In genomic region chr17:39623356-39623950, GRCh38 we compare ENCODE assay signal across 1 cellular context.
TF ChIP-seq lines count a peak whose summit lies in the region.

No MANE protein-coding gene starts in this region.

TF ChIP-seq in GM12878, 131 proteins besides CTCF, POLR2A, EP300 and RAD21 (continues in another document):
- TF ChIP-seq FOXK2 (IDR thresholded peaks at IDR 0.05) (no peak), PAX8 (IDR thresholded peaks at IDR 0.05) (no peak), ESRRA (IDR thresholded peaks at IDR 0.05; ENCODE audit: low read length) (0 out of 2 replicates have a peak, but pooled peaks have one; percentile 61), POU2F2 (IDR thresholded peaks at IDR 0.05; ENCODE audit: borderline replicate concordance, low read depth, low read length) (no peak), MEF2B (IDR thresholded peaks at IDR 0.05; ENCODE audit: partially characterized antibody, poor library complexity, severe bottlenecking) (no peak), BHLHE40 (IDR thresholded peaks at IDR 0.05; ENCODE audit: borderline replicate concordance in 1 of 2, low read depth in 2 of 2, low read length in 1 of 2) (peak; percentile 52 to 65; a peak in 2 of 4 replicates), BCL11A (IDR thresholded peaks at IDR 0.05; ENCODE audit: low read depth, low read length) (no peak), YBX1 (IDR thresholded peaks at IDR 0.05) (no peak), IKZF1 (conservative IDR thresholded peaks at IDR 0.05) (peak; percentile 50; the same call in 1 of the 2 replicates), ZNF687 (IDR thresholded peaks at IDR 0.05) (no peak), CEBPB (IDR thresholded peaks at IDR 0.05; ENCODE audit: borderline replicate concordance in 1 of 2, low read depth in 2 of 2, low read length in 2 of 2) (no peak), SMAD5 (IDR thresholded peaks at IDR 0.05; ENCODE audit: low read depth) (no peak), USF1 (IDR thresholded peaks at IDR 0.05; ENCODE audit: borderline replicate concordance, extremely low read length, insufficient read depth, low read depth, low read length) (no peak), ZNF24 (IDR thresholded peaks at IDR 0.05) (0 out of 2 replicates have a peak, but pooled peaks have one; percentile 23), E4F1 (IDR thresholded peaks at IDR 0.05; ENCODE audit: borderline replicate concordance, partially characterized antibody) (no peak), SREBF2 (IDR thresholded peaks at IDR 0.05; ENCODE audit: low read length) (no peak), RBBP5 (conservative IDR thresholded peaks at IDR 0.05) (no peak), ATF2 (IDR thresholded peaks at IDR 0.05; ENCODE audit: low read length) (no peak), NR2F1 (conservative IDR thresholded peaks at IDR 0.05) (peak; percentile 50; the same call in 1 of the 2 replicates), KLF5 (IDR thresholded peaks at IDR 0.05; ENCODE audit: partially characterized antibody) (no peak), STAT1 (conservative IDR thresholded peaks at IDR 0.05) (no peak), ZNF384 (IDR thresholded peaks at IDR 0.05; ENCODE audit: borderline replicate concordance, low read depth, low read length) (no peak), SREBF1 (IDR thresholded peaks at IDR 0.05; ENCODE audit: low read length) (no peak), CBX3 (IDR thresholded peaks at IDR 0.05; ENCODE audit: borderline replicate concordance, low read depth) (no peak), WRNIP1 (IDR thresholded peaks at IDR 0.05; ENCODE audit: borderline replicate concordance, low read depth, low read length) (no peak), TAF1 (IDR thresholded peaks at IDR 0.05; ENCODE audit: borderline replicate concordance, low read depth, low read length) (no peak), SMC3 (IDR thresholded peaks at IDR 0.05; ENCODE audit: borderline replicate concordance, low read length) (peak; percentile 67), MLLT1 (IDR thresholded peaks at IDR 0.05) (no peak), ATF7 (IDR thresholded peaks at IDR 0.05; ENCODE audit: low read depth) (no peak), BCLAF1 (IDR thresholded peaks at IDR 0.05) (no peak), ETV6 (conservative IDR thresholded peaks at IDR 0.05 in 1 of 2, IDR thresholded peaks at IDR 0.05 in 1 of 2; ENCODE audit: borderline replicate concordance in 1 of 2, low read depth in 1 of 2) (no peak), MXI1 (IDR thresholded peaks at IDR 0.05; ENCODE audit: low read depth, low read length) (no peak), RB1 (IDR thresholded peaks at IDR 0.05; ENCODE audit: borderline replicate concordance) (0 out of 2 replicates have a peak, but pooled peaks have one; percentile 39), E2F8 (IDR thresholded peaks at IDR 0.05; ENCODE audit: low read depth, partially characterized antibody) (no peak), ZNF274 (IDR thresholded peaks at IDR 0.05; ENCODE audit: insufficient read depth, insufficient read length) (no peak), FOS (IDR thresholded peaks at IDR 0.05; ENCODE audit: borderline replicate concordance, extremely low read depth, insufficient read length) (no peak), FOXM1 (IDR thresholded peaks at IDR 0.05; ENCODE audit: low read depth, low read length) (no peak), YY1 (IDR thresholded peaks at IDR 0.05; ENCODE audit: low read depth, low read length) (peak; percentile 46; the same call in 1 of the 2 replicates), TCF7 (IDR thresholded peaks at IDR 0.05; ENCODE audit: borderline replicate concordance) (no peak), IKZF2 (IDR thresholded peaks at IDR 0.05) (peak in 1 of 2 experiments; percentile 30; a peak in 1 of 4 replicates), GATAD2B (conservative IDR thresholded peaks at IDR 0.05; ENCODE audit: low read depth) (peak; percentile 64; the same call in 1 of the 2 replicates), KDM1A (IDR thresholded peaks at IDR 0.05; ENCODE audit: borderline replicate concordance) (no peak), EED (IDR thresholded peaks at IDR 0.05; ENCODE audit: low read depth) (no peak), IRF3 (IDR thresholded peaks at IDR 0.05) (no peak), RELA (IDR thresholded peaks at IDR 0.05; ENCODE audit: borderline replicate concordance, partially characterized antibody) (peak; percentile 27), MTA2 (IDR thresholded peaks at IDR 0.05; ENCODE audit: low read depth) (no peak), CBX5 (IDR thresholded peaks at IDR 0.05; ENCODE audit: low read depth) (no peak), EGR1 (IDR thresholded peaks at IDR 0.05; ENCODE audit: borderline replicate concordance in 1 of 2, low read depth in 2 of 2, low read length in 2 of 2) (0 out of 3 replicates have a peak, but pooled peaks of 1 of the 2 experiments have one; percentile 1), HDAC6 (IDR thresholded peaks at IDR 0.05; ENCODE audit: unreplicated experiment) (no peak), RUNX3 (IDR thresholded peaks at IDR 0.05; ENCODE audit: low read length) (no peak)
